In the genomic region with DNA sequence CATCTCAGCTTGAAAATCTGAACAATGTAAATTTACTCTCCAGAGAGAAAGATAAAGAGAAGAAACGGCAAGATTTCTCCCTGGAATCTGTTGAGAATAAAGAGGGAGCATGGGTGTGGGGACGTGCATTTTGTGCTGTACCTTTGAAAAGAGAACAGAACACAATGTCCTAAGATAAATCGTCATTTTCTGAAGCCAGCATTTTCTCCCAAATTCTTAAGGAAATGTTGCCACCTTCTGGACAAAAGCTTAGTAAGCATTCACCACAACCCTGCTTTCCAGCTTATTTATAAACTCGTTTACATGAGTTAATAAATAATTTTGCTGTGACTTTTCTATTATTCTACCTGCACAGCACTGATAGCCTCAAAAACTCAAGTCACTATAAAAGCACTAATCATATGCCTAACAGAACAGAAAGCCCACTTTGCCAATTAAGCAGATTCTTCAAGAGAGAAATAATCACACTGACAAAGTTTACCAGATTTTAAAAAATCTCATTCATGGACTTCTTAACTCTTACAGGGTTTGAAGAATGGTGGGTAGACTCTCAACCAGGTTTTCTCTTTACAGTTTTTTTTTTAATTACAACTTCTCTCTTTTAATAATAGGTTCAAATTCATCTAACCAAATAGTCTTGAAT, we compare ENCODE assay signal across 8 cellular contexts.
DNase-seq lines count a peak whose midpoint lies in the region; ATAC-seq and TF ChIP-seq lines count a peak whose summit lies in the region.

No MANE protein-coding gene starts in this region.

- H3K18ac ChIP-seq in mesenchymal stem cell (ENCODE audit: low read depth in 1 of 2, low read length in 2 of 2): no peak overlapping the region

- H2BK12ac ChIP-seq in mesenchymal stem cell (ENCODE audit: low read length in 2 of 2): no peak overlapping the region

- H3K23ac ChIP-seq in mesenchymal stem cell (ENCODE audit: low read length in 2 of 2): no peak overlapping the region

- no peak overlapping the region for H2BK15ac ChIP-seq in mesenchymal stem cell (ENCODE audit: low read depth, poor library complexity, severe bottlenecking)

- ATAC-seq in heart left ventricle (peak in 2 of 4 donors; percentile 24 to 51), HG03460 (IDR thresholded peaks at IDR 0.05; ENCODE audit: unreplicated experiment) (peak; percentile 59), GM21576 (IDR thresholded peaks at IDR 0.05; ENCODE audit: unreplicated experiment) (no peak), HG02884 (IDR thresholded peaks at IDR 0.05; ENCODE audit: unreplicated experiment) (no peak)

- H3K4me3 ChIP-seq in heart left ventricle (no peak overlapping the region), mesenchymal stem cell (ENCODE audit: insufficient read depth in 1 of 2, low read depth in 1 of 2, low read length in 2 of 2) (no peak overlapping the region)

- H3K4me1 ChIP-seq in heart left ventricle (no peaks in the 10 kb centered on the region), mesenchymal stem cell (ENCODE audit: control insufficient read depth, insufficient read depth, low read depth, low read length) (no peaks in the 10 kb centered on the region)

- H3K4me2 ChIP-seq in mesenchymal stem cell (ENCODE audit: low read length, poor library complexity, severe bottlenecking): no peak overlapping the region

- intact Hi-C loops in heart left ventricle (cut with DNase I) (loop anchor here (2.0 to 10.0 kb wide), 8 partner anchors 242 to 1529 kb away; no protein-coding TSS in a partner anchor), cardiac septum (cut with DNase I) (loop anchor here (10.0 kb wide), 1 partner anchor 1462 kb away; no protein-coding TSS in a partner anchor)

- no peak overlapping the region for H3K4ac ChIP-seq in mesenchymal stem cell (ENCODE audit: low read depth in 1 of 2, low read length in 2 of 2)

- no peak overlapping the region for H3K14ac ChIP-seq in mesenchymal stem cell (ENCODE audit: low read length in 2 of 2)

- peak; percentile 21 to 67 (median 44) for TF ChIP-seq CTCF in heart left ventricle (IDR thresholded peaks at IDR 0.05)

- no peak overlapping the region for H4K8ac ChIP-seq in mesenchymal stem cell (ENCODE audit: low read length)

- TF ChIP-seq POLR2A in heart left ventricle (IDR thresholded peaks at IDR 0.05): no peak

- H3K27me3 ChIP-seq in heart left ventricle (no peaks in the 10 kb centered on the region), mesenchymal stem cell (ENCODE audit: control insufficient read depth in 1 of 2, insufficient read depth in 1 of 2, low read length in 2 of 2) (no peaks in the 10 kb centered on the region)

- 7 to 12% (median 9%) methylated on average over 4 of the region's 4 CpGs for WGBS in heart left ventricle, 4 donors
- 31% methylated on average over 2 of the region's 4 CpGs for WGBS in mesenchymal stem cell

- DNase-seq in heart left ventricle (no peak), cardiac septum (ENCODE audit: low spot score) (no peak), NCI-H526 (lab: John Stamatoyannopoulos, UW) (peak; percentile 40 to 74), cerebellar cortex (ENCODE audit: low spot score) (peak; percentile 55), mesenchymal stem cell (peak; percentile 46)

- H3K79me1 ChIP-seq in mesenchymal stem cell (replicated peaks; ENCODE audit: low read length, poor library complexity, severe bottlenecking): no peaks in the 10 kb centered on the region

- no peak overlapping the region for H2BK120ac ChIP-seq in mesenchymal stem cell (ENCODE audit: low read depth, low read length)

- H2AFZ ChIP-seq in mesenchymal stem cell (ENCODE audit: low read depth, low read length): no peak overlapping the region

- H3K27ac ChIP-seq in heart left ventricle: no peak overlapping the region
- H3K27ac ChIP-seq in mesenchymal stem cell (ENCODE audit: low read length, poor library complexity, severe bottlenecking): no peak overlapping the region

- peak overlapping the region; percentile 6 for H3K9ac ChIP-seq in mesenchymal stem cell (ENCODE audit: low read length)

- H2BK5ac ChIP-seq in mesenchymal stem cell (ENCODE audit: low read depth, low read length, poor library complexity, severe bottlenecking): no peak overlapping the region

- H3K9me3 ChIP-seq in heart left ventricle (peaks cover 0 to 5% (median 0%) of the 10 kb centered on the region in 12 donors), mesenchymal stem cell (ENCODE audit: control insufficient read depth, low read length) (no peaks in the 10 kb centered on the region)

- H4K91ac ChIP-seq in mesenchymal stem cell (ENCODE audit: low read length): no peak overlapping the region

- H3K36me3 ChIP-seq in heart left ventricle (no peaks in the 10 kb centered on the region), mesenchymal stem cell (ENCODE audit: control insufficient read depth in 1 of 2, insufficient read depth in 2 of 2, low read depth in 1 of 2, low read length in 2 of 2) (no peaks in the 10 kb centered on the region)

- H2AK5ac ChIP-seq in mesenchymal stem cell (ENCODE audit: low read length, severe bottlenecking): no peak overlapping the region

Comparison
In these comparisons a context has a peak if more than half of its experiments do, and no peak if none do; other contexts are left out.
1. DNase-seq: peak in NCI-H526 (2 of 2), cerebellar cortex (single experiment) and mesenchymal stem cell (single experiment); none in heart left ventricle (0 of 5) and cardiac septum (single experiment).